Comparison of ENCODE assay signal across 1 cellular context in the genomic region with DNA sequence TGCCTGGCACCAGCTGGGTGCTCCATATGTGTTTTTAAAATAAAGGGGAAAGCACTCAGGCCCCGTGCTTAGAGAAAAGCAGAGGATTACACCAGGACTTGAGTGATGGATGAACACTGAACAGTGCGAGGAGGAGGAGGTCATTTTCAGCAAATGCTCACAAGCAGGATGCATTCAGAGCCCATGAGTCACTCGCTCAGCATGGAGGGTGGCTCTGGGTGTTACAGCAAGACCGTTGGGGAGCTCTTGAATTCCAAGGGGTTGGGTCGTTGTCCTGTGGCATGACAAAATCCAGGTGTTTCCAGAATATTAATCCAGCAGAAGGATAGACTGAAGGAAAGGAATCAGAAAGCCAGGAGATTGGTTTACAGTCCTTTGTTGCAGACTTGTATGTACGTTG.
TF ChIP-seq lines count a peak whose summit lies in the region.

No MANE protein-coding gene starts in this region.

TF ChIP-seq in H1, 55 proteins besides CTCF, POLR2A, EP300 and RAD21:
- TF ChIP-seq, protein P1, sequence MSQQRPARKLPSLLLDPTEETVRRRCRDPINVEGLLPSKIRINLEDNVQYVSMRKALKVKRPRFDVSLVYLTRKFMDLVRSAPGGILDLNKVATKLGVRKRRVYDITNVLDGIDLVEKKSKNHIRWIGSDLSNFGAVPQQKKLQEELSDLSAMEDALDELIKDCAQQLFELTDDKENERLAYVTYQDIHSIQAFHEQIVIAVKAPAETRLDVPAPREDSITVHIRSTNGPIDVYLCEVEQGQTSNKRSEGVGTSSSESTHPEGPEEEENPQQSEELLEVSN (IDR thresholded peaks at IDR 0.05), result no peak
- TF ChIP-seq MAFK (IDR thresholded peaks at IDR 0.05; ENCODE audit: low read depth, low read length) (no peak), HDAC6 (IDR thresholded peaks at IDR 0.05; ENCODE audit: low read depth, low read length) (no peak), RXRA (IDR thresholded peaks at IDR 0.05; ENCODE audit: insufficient read depth, low read depth, low read length) (no peak), SRF (IDR thresholded peaks at IDR 0.05; ENCODE audit: low read depth, low read length) (no peak), POU5F1 (IDR thresholded peaks at IDR 0.05; ENCODE audit: low read depth, low read length) (no peak), TAF7 (optimal IDR thresholded peaks at IDR 0.05; ENCODE audit: borderline replicate concordance, low read depth, low read length) (no peak), TEAD4 (IDR thresholded peaks at IDR 0.05; ENCODE audit: low read depth, low read length) (peak; percentile 29; the same call in 1 of the 2 replicates), JUND (IDR thresholded peaks at IDR 0.05; ENCODE audit: low read length) (peak; percentile 76; the same call in 1 of the 2 replicates), NRF1 (IDR thresholded peaks at IDR 0.05; ENCODE audit: low read depth, low read length) (no peak), GABPA (IDR thresholded peaks at IDR 0.05; ENCODE audit: borderline replicate concordance, insufficient read depth, low read length) (no peak)
